In the genomic region with DNA sequence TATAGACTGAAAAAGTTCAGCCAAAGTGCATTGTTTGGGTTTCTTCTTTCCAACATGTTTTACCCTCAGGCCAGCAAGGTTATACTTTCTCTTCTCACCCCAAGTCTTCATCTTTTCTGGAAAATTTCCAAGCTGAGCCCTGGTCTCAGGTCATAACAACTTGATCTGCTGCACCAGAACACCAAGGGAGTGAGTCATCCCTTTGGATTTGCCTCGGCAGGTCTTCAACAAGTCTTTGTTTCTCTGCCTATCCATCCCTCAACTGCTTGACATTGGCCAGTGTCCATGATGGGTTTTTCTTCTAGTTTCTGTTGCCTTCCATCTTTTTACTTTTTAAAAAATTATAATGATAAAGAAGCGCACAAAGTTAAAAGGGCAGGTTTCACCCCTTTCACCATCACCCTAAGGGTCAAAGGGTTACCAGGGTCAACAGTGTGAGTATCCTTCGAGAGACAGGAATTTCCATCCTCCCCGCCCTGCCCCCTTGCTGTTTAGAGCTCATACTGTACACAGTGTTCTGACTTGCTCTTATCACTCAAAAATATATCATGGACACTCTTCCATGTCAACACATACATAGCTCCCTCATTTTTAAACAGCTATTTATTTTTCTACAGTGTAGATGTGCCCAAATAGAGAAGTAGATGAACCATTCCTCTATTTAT, we compare ENCODE assay signal across 1 cellular context.
TF ChIP-seq lines count a peak whose summit lies in the region.

No MANE protein-coding gene starts in this region.

TF ChIP-seq in HEK293, 187 proteins besides CTCF, POLR2A, EP300 and RAD21 (continued from another document):
- TF ChIP-seq, protein P1, sequence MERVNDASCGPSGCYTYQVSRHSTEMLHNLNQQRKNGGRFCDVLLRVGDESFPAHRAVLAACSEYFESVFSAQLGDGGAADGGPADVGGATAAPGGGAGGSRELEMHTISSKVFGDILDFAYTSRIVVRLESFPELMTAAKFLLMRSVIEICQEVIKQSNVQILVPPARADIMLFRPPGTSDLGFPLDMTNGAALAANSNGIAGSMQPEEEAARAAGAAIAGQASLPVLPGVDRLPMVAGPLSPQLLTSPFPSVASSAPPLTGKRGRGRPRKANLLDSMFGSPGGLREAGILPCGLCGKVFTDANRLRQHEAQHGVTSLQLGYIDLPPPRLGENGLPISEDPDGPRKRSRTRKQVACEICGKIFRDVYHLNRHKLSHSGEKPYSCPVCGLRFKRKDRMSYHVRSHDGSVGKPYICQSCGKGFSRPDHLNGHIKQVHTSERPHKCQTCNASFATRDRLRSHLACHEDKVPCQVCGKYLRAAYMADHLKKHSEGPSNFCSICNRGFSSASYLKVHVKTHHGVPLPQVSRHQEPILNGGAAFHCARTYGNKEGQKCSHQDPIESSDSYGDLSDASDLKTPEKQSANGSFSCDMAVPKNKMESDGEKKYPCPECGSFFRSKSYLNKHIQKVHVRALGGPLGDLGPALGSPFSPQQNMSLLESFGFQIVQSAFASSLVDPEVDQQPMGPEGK (tag by site-specific recombination; IDR thresholded peaks at IDR 0.05): no peak
- peak; percentile 83 for TF ChIP-seq SCRT2 (tag by site-specific recombination; IDR thresholded peaks at IDR 0.05)
TF ChIP-seq in HEK293: peak in this region for 5.
